ENCODE assay signal across 8 cellular contexts in the genomic region with DNA sequence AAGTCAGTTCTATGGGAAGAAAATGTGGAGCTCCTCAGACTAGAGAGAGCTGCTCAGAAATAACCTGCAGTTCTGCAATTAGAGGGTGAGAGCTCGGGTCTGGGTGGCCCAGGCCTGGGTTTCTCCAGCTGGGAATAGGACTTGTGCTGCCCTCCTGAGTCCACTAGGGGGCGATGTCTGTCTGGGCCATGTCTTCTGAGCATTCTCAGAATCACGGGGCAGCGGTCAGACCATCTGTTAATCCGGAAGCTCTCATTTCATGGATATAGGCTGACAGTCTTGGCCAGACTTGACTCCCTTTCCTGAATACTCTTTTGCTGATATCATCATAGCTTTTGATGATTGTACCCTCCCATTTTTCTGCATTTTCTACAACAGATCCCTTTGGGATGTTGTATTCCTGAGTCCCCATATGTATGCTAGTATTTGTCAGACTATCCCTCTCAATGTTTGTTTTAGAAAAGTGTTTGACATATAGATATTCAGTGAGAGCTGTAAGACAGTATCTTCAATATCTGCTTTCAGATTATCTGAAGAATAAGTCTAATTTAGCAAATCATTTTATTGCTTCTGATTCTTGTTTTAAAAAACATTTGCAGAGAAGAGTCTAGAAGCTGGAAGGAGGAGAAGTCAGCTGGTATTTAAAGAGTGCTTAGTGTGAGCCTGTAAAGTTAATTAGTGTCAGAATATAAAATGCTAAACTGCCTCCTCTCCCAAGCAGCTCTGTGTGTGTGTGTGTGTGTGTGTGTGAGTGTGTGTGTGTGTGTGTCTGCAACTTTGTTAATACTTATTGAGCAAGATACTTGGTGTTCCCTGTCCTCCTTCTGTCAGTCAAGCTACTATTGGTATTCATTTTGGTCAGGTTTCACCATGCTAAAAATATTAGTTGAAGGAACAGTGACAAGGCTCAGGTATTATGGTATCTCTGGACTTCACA. TPM values are rescaled to one million over a fixed set of nuclear protein-coding genes. Genes with fewer than 3 reads are reported as not detected.
DNase-seq lines count a peak whose midpoint lies in the region; ATAC-seq and TF ChIP-seq lines count a peak whose summit lies in the region.

No MANE protein-coding gene starts in this region.

- POLR2A ChIA-PET in HEK293 (lab: Yijun Ruan, JAX): interaction anchor here (0.9 to 1.0 kb wide), 2 partner anchors 38 to 120 kb away, joined by 3 to 4 read pairs; partner anchors contain the start of gene STARD3NL

- H3K4me3 Mint-ChIP-seq in activated naive CD4-positive, alpha-beta T cell treated with anti-CD3 and anti-CD28 coated beads, Interleukin-2, amount 10 ng/mL, durations not matched to agents 7 days and 5 days: no peak overlapping the region
- no peak overlapping the region for H3K4me3 Mint-ChIP-seq in progenitor cell of endocrine pancreas (ENCODE audit: low read depth)

- H3K27me3 ChIP-seq in MG63: no peaks in the 10 kb centered on the region
- H3K27me3 ChIP-seq in SJSA1 (replicated peaks): no peaks in the 10 kb centered on the region
- H3K27me3 ChIP-seq in uterus: no peaks in the 10 kb centered on the region

- H3K36me3 ChIP-seq in HEK293 (ENCODE audit: control insufficient read depth in 2 of 2, insufficient read depth in 1 of 2, low read length in 2 of 2): peaks cover 17 to 48% of the 10 kb centered on the region in 2 experiments
- H3K36me3 ChIP-seq in MG63: peaks cover 30% of the 10 kb centered on the region
- H3K36me3 ChIP-seq in SJSA1: peaks cover 90% of the 10 kb centered on the region
- H3K36me3 ChIP-seq in uterus: no peaks in the 10 kb centered on the region

- H3K9me3 ChIP-seq in HEK293 (ENCODE audit: control insufficient read depth, insufficient read depth, low read depth, low read length) (no peaks in the 10 kb centered on the region), MG63 (no peaks in the 10 kb centered on the region), SJSA1 (replicated peaks) (no peaks in the 10 kb centered on the region), uterus (no peaks in the 10 kb centered on the region)

- H3K4me1 ChIP-seq in HEK293 (ENCODE audit: control insufficient read depth, insufficient read depth, low read length) (peaks cover 2% of the 10 kb centered on the region; the same call in 1 of the 2 replicates), SJSA1 (replicated peaks) (peaks cover 6% of the 10 kb centered on the region), uterus (peaks cover 0 to 6% of the 10 kb centered on the region in 2 donors)

- peak; percentile 75 for DNase-seq in GM10266 (ENCODE audit: extremely low spot score)
- peak; percentile 78 for DNase-seq in MG63
- peak; percentile 63 to 72 for DNase-seq in SJSA1 (ENCODE audit: low read depth in 1 of 2, low spot score in 2 of 2)
- DNase-seq in activated naive CD4-positive, alpha-beta T cell treated with anti-CD3 and anti-CD28 coated beads, Interleukin-2, amount 10 ng/mL, durations not matched to agents 7 days and 5 days: peak; percentile 85
- DNase-seq in Right ventricle myocardium superior: peak; percentile 85
- DNase-seq in progenitor cell of endocrine pancreas (ENCODE audit: low spot score, unreplicated experiment): peak; percentile 52
- DNase-seq in uterus: peak; percentile 68 to 80

- CTCF ChIA-PET in HEK293 (lab: Yijun Ruan, JAX): interaction anchor here (0.5 to 6.9 kb wide), 67 partner anchors 8 to 1971 kb away, joined by 3 to 112 read pairs (median 5); partner anchors contain the start of genes EPDR1, STARD3NL and TARP
- CTCF ChIA-PET in activated naive CD4-positive, alpha-beta T cell treated with anti-CD3 and anti-CD28 coated beads, Interleukin-2, amount 10 ng/mL, durations not matched to agents 7 days and 5 days (lab: Charles Lee): interaction anchor here (0.7 to 10.3 kb wide), 44 partner anchors 9 to 315 kb away, joined by 3 to 285 read pairs (median 6); partner anchors contain the start of gene STARD3NL

- H3K9me3 Mint-ChIP-seq in activated naive CD4-positive, alpha-beta T cell treated with anti-CD3 and anti-CD28 coated beads, Interleukin-2, amount 10 ng/mL, durations not matched to agents 7 days and 5 days: no peaks in the 10 kb centered on the region
- no peaks in the 10 kb centered on the region for H3K9me3 Mint-ChIP-seq in progenitor cell of endocrine pancreas (ENCODE audit: low read depth)

- ATAC-seq in Right ventricle myocardium superior (ENCODE audit: poor library complexity): peak; percentile 92

- peaks cover 32% of the 10 kb centered on the region for H3K4me1 Mint-ChIP-seq in activated naive CD4-positive, alpha-beta T cell treated with anti-CD3 and anti-CD28 coated beads, Interleukin-2, amount 10 ng/mL, durations not matched to agents 7 days and 5 days
- peaks cover 7% of the 10 kb centered on the region for H3K4me1 Mint-ChIP-seq in progenitor cell of endocrine pancreas (ENCODE audit: low read depth)

- H3K27ac ChIP-seq in HEK293 (ENCODE audit: extremely low read depth, low read depth, low read length) (no peak overlapping the region), SJSA1 (no peak overlapping the region), uterus (peak overlapping the region; percentile 37 to 61)

- H3K27me3 Mint-ChIP-seq in activated naive CD4-positive, alpha-beta T cell treated with anti-CD3 and anti-CD28 coated beads, Interleukin-2, amount 10 ng/mL, durations not matched to agents 7 days and 5 days: no peaks in the 10 kb centered on the region
- no peaks in the 10 kb centered on the region for H3K27me3 Mint-ChIP-seq in progenitor cell of endocrine pancreas

- H3K27ac Mint-ChIP-seq in activated naive CD4-positive, alpha-beta T cell treated with anti-CD3 and anti-CD28 coated beads, Interleukin-2, amount 10 ng/mL, durations not matched to agents 7 days and 5 days: no peak overlapping the region
- H3K27ac Mint-ChIP-seq in progenitor cell of endocrine pancreas: no peak overlapping the region

- intact Hi-C loops in Right ventricle myocardium superior (cut with DNase I): no loop called here
- intact Hi-C loops in uterus (cut with DNase I; ENCODE audit: low total_unique reads): no loop called here

- peak in 1 of 2 donors; percentile 10 for TF ChIP-seq POLR2A in uterus (IDR thresholded peaks at IDR 0.05)

- TF ChIP-seq CTCF in GM10266 (IDR thresholded peaks at IDR 0.05; ENCODE audit: control insufficient read depth, insufficient read depth, low read depth, missing control alignments): peak; percentile 93
- peak; percentile 61 for TF ChIP-seq CTCF in HEK293 (tag by site-specific recombination; IDR thresholded peaks at IDR 0.05)
- TF ChIP-seq CTCF in progenitor cell of endocrine pancreas (IDR thresholded peaks at IDR 0.05; ENCODE audit: unreplicated experiment): peak; percentile 95
- TF ChIP-seq CTCF in uterus (IDR thresholded peaks at IDR 0.05): peak; percentile 81 to 91 (median 86)

- H3K36me3 Mint-ChIP-seq in activated naive CD4-positive, alpha-beta T cell treated with anti-CD3 and anti-CD28 coated beads, Interleukin-2, amount 10 ng/mL, durations not matched to agents 7 days and 5 days: peaks cover 32% of the 10 kb centered on the region
- peaks cover 16% of the 10 kb centered on the region for H3K36me3 Mint-ChIP-seq in progenitor cell of endocrine pancreas (ENCODE audit: insufficient read depth)

- no peak overlapping the region for H3K4me3 ChIP-seq in HEK293 (ENCODE audit: low read depth, low read length)
- H3K4me3 ChIP-seq in MG63: no peak overlapping the region
- H3K4me3 ChIP-seq in SJSA1: no peak overlapping the region
- no peak overlapping the region for H3K4me3 ChIP-seq in uterus

TF ChIP-seq in HEK293, 187 proteins besides CTCF, POLR2A, EP300 and RAD21 (continues in another document):
- no peak for TF ChIP-seq ZBTB20 (tag by site-specific recombination; IDR thresholded peaks at IDR 0.05)
- TF ChIP-seq PRDM2 (tag by site-specific recombination; IDR thresholded peaks at IDR 0.05; ENCODE audit: borderline replicate concordance): no peak
- TF ChIP-seq ZNF768 (tag by site-specific recombination; IDR thresholded peaks at IDR 0.05): no peak

RNA-seq across cellular contexts. Expression of gene STARD3NL, which starts 38.0 kb away (rescaled TPM):
- 70.1 and 81.2 TPM in 2 replicates for total RNA-seq in MG63 (2014; rRNA removed; shearing (Covaris generic); ENCODE audit: low replicate concordance)
- 117 and 207 TPM in 2 replicates for total RNA-seq in SJSA1 (2014; rRNA removed; shearing (Covaris generic))
- total RNA-seq in Right ventricle myocardium superior: 21.8 TPM
- total RNA-seq in progenitor cell of endocrine pancreas: 57.5 and 61.1 TPM in 2 replicates
- total RNA-seq in uterus: 10 to 100 TPM; 36.9 to 95.6 (median 53.6) TPM

Comparison
In these comparisons a context has a peak if more than half of its experiments do, and no peak if none do; other contexts are left out.
1. H3K27ac ChIP-seq: peak in uterus (2 of 2); none in HEK293 (single experiment) and SJSA1 (single experiment).
2. Peak in every context shown above with its lines, with median percentiles within 50 percentile points of each other: DNase-seq and CTCF ChIP-seq.